In the genomic region with DNA sequence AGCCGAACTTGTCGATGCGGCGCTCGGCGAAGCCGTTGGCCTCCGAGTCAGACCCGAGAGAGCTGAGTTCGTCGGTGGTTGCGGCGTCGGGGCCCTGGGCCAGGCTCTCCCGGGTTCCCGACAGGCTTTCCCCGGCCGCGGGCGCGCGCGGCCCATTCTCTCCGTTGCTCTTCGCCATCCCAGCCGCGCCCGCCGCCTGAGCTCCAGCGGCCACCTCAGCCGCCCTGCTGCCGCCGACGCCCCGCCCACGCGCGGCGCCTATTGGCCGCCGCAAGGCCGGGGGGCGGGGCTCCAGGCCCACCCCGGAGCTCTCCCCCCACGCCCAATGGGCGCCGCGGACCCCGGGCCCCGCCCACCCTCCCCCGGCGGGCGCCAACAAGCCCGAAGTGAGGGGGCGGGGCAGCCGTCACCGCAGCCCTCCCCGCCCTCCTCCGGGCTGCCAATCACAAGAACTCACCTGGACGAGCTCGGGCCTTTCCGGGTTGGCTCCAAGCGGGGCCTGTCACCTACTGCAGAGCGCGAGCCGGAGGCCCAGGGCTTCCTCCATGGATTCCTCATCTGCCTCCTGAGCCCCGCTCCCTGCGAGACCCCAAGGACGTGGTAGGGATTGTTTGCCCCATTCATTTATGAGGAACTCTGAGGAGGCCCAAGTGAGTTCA, we compare ENCODE assay signal across 8 cellular contexts.
A peak's percentile ranks its signal among the peaks of the same experiment; 100 is the strongest.
DNase-seq lines count a peak whose midpoint lies in the region; ATAC-seq and TF ChIP-seq lines count a peak whose summit lies in the region.

A gene with protein sequence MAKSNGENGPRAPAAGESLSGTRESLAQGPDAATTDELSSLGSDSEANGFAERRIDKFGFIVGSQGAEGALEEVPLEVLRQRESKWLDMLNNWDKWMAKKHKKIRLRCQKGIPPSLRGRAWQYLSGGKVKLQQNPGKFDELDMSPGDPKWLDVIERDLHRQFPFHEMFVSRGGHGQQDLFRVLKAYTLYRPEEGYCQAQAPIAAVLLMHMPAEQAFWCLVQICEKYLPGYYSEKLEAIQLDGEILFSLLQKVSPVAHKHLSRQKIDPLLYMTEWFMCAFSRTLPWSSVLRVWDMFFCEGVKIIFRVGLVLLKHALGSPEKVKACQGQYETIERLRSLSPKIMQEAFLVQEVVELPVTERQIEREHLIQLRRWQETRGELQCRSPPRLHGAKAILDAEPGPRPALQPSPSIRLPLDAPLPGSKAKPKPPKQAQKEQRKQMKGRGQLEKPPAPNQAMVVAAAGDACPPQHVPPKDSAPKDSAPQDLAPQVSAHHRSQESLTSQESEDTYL (minus strand): TSS at position 238 of the 659 bp plus-strand sequence. CDS start 60 bp downstream, at position 178.

- no peak for TF ChIP-seq CTCF in AG09319 (IDR thresholded peaks at IDR 0.05; ENCODE audit: low read depth, low read length)

- ATAC-seq in GM19035 (IDR thresholded peaks at IDR 0.05; ENCODE audit: unreplicated experiment) = peak; percentile 92
- ATAC-seq in HG03342 (IDR thresholded peaks at IDR 0.05; ENCODE audit: unreplicated experiment) = peak; percentile 83

- DNase-seq in AG09319 (ENCODE audit: extremely low read depth, low read depth) = peak; percentile 74
- peak; percentile 79 for DNase-seq in NCI-H345 treated with DMSO at 0.1 percent for 48 hours (lab: John Stamatoyannopoulos, UW; ENCODE audit: unreplicated experiment)
- DNase-seq in activated CD4-positive, CD25-positive, alpha-beta regulatory T cell treated with anti-CD3 and anti-CD28 coated beads, Interleukin-2, amount 50 U/mL, for 72 hours = peak; percentile 86
- peak; percentile 95 for DNase-seq in cerebellar cortex (ENCODE audit: low spot score)
- peak; percentile 98 for DNase-seq in islet precursor cell
- DNase-seq in stimulated activated CD4-positive, alpha-beta T cell treated with anti-CD3 and anti-CD28 coated beads, Interleukin-12 subunit alpha, Interleukin-12 subunit beta, amount 100 ng/mL, for 4 hours = peak; percentile 91

Comparison
In these comparisons a context has a peak if more than half of its experiments do, and no peak if none do; other contexts are left out.
1. Peak in every context shown above with its lines: DNase-seq and ATAC-seq.